Comparison of ENCODE assay signal across 9 cellular contexts in genomic region chr4:75653845-75654503, GRCh38. TPM values are rescaled to one million over a fixed set of nuclear protein-coding genes. Genes with fewer than 3 reads are reported as not detected.
A peak's percentile ranks its signal among the peaks of the same experiment; 100 is the strongest.
DNase-seq lines count a peak whose midpoint lies in the region; ATAC-seq and TF ChIP-seq lines count a peak whose summit lies in the region.
"Had no signal": no experiment of that assay in that cellular context is flagged by ENCODE, and none has a peak within 500 bp of the region (broad histone marks: within the 10 kb centered on the region; RNA-seq: fewer than 3 reads in every experiment).

No MANE protein-coding gene starts in this region.

- no peak overlapping the region for H3K27ac Mint-ChIP-seq in chondrocyte (ENCODE audit: unreplicated experiment)
- H3K27ac Mint-ChIP-seq in naive thymus-derived CD4-positive, alpha-beta T cell, result peak overlapping the region; percentile 5 to 94 (median 86)

- peaks cover 8 to 44% (median 22%) of the 10 kb centered on the region in 3 experiments for H3K36me3 ChIP-seq in naive thymus-derived CD4-positive, alpha-beta T cell (ENCODE audit: control insufficient read depth in 2 of 3, insufficient read depth in 3 of 3, low read length in 3 of 3)

- intact Hi-C loops in naive thymus-derived CD4-positive, alpha-beta T cell (cut with micrococcal nuclease), result loop anchor here in 1 of 2 donors (1.0 to 2.0 kb wide), 3 partner anchors 13 to 194 kb away; partner anchors contain the start of gene USO1

- H3K27ac ChIP-seq in naive thymus-derived CD4-positive, alpha-beta T cell (ENCODE audit: low read depth, low read length), result peak overlapping the region; percentile 82
- no peak overlapping the region for H3K27ac ChIP-seq in caudate nucleus (ENCODE audit: low read depth, low read length)

- H3K4me3 ChIP-seq in naive thymus-derived CD4-positive, alpha-beta T cell (ENCODE audit: low read length), result no peak overlapping the region

- TF ChIP-seq RAD21 in Ishikawa (IDR thresholded peaks at IDR 0.05; ENCODE audit: low read depth), result peak; percentile 42; the same call in 1 of the 2 replicates

- CTCF ChIA-PET in naive thymus-derived CD4-positive, alpha-beta T cell (lab: Charles Lee), result interaction anchor here (0.6 to 3.2 kb wide), 3 partner anchors 55 to 69 kb away, joined by 3 to 16 read pairs (median 3); partner anchors contain the start of gene USO1

- no peaks in the 10 kb centered on the region for H3K9me3 ChIP-seq in naive thymus-derived CD4-positive, alpha-beta T cell (ENCODE audit: control insufficient read depth in 2 of 3, low read length in 3 of 3)

- peak; percentile 38 for DNase-seq in D341Med (ENCODE audit: low spot score)
- DNase-seq in chondrocyte (ENCODE audit: low spot score), result no peak
- DNase-seq in naive thymus-derived CD4-positive, alpha-beta T cell, result no peak
- no peak for DNase-seq in caudate nucleus (lab: John Stamatoyannopoulos, UW)
- no peak for DNase-seq in hippocampal formation (lab: John Stamatoyannopoulos, UW)
- DNase-seq in RKO (ENCODE audit: low spot score), result no peak
- DNase-seq: NCI-H2081 treated with DMSO at 0.1 percent for 48 hours had no signal

- POLR2A ChIA-PET in naive thymus-derived CD4-positive, alpha-beta T cell (lab: Charles Lee), result interaction anchor here (0.9 to 3.4 kb wide), 3 partner anchors 18 to 70 kb away, joined by 3 to 17 read pairs (median 16); partner anchors contain the start of gene USO1

- H3K4me1 ChIP-seq in naive thymus-derived CD4-positive, alpha-beta T cell (ENCODE audit: control insufficient read depth in 2 of 2, insufficient read depth in 2 of 2, low read length in 2 of 2), result peaks cover 19 to 36% of the 10 kb centered on the region in 2 donors

- peak; percentile 77 for TF ChIP-seq CTCF in chondrocyte (IDR thresholded peaks at IDR 0.05)

- ATAC-seq in naive thymus-derived CD4-positive, alpha-beta T cell, result no peak
- ATAC-seq in GM21619 (IDR thresholded peaks at IDR 0.05; ENCODE audit: unreplicated experiment), result no peak

- H3K27me3 ChIP-seq in naive thymus-derived CD4-positive, alpha-beta T cell (ENCODE audit: control insufficient read depth in 2 of 2, insufficient read depth in 2 of 2, low read length in 2 of 2), result no peaks in the 10 kb centered on the region

- H3K4me3 Mint-ChIP-seq in chondrocyte (ENCODE audit: unreplicated experiment), result no peak overlapping the region
- H3K4me3 Mint-ChIP-seq in naive thymus-derived CD4-positive, alpha-beta T cell, result peak overlapping the region in 5 of 10 donors; percentile 31 to 61 (median 49)

- peaks cover 17% of the 10 kb centered on the region for H3K36me3 Mint-ChIP-seq in chondrocyte (ENCODE audit: low read depth)
- peaks cover 3 to 37% (median 16%) of the 10 kb centered on the region in 5 donors for H3K36me3 Mint-ChIP-seq in naive thymus-derived CD4-positive, alpha-beta T cell

- H3K4me1 Mint-ChIP-seq in chondrocyte (ENCODE audit: low read depth), result peaks cover 9% of the 10 kb centered on the region
- H3K4me1 Mint-ChIP-seq in naive thymus-derived CD4-positive, alpha-beta T cell, result peaks cover 16 to 66% (median 51%) of the 10 kb centered on the region in 7 donors

- TF ChIP-seq EP300 in Ishikawa (IDR thresholded peaks at IDR 0.05; ENCODE audit: borderline replicate concordance), result no peak

- no peaks in the 10 kb centered on the region for H3K27me3 Mint-ChIP-seq in chondrocyte (ENCODE audit: low read depth)
- no peaks in the 10 kb centered on the region for H3K27me3 Mint-ChIP-seq in naive thymus-derived CD4-positive, alpha-beta T cell

- no peaks in the 10 kb centered on the region for H3K9me3 Mint-ChIP-seq in chondrocyte (ENCODE audit: low read depth)
- no peaks in the 10 kb centered on the region for H3K9me3 Mint-ChIP-seq in naive thymus-derived CD4-positive, alpha-beta T cell

TF ChIP-seq in Ishikawa, 13 proteins besides CTCF, POLR2A, EP300 and RAD21:
- TF ChIP-seq REST (IDR thresholded peaks at IDR 0.05; ENCODE audit: low read depth) (no peak), YY1 (IDR thresholded peaks at IDR 0.05; ENCODE audit: low read depth) (no peak), TEAD4 (IDR thresholded peaks at IDR 0.05) (peak; percentile 47; the same call in 1 of the 2 replicates), FOXM1 (IDR thresholded peaks at IDR 0.05; ENCODE audit: borderline replicate concordance, low read depth) (no peak)

RNA-seq across cellular contexts. Expression of gene G3BP2, which starts 19.2 kb away (rescaled TPM):
- total RNA-seq in chondrocyte, result 153 to 161 TPM (median 157 TPM) in 3 replicates
- 100 to 1,000 TPM; 161 to 299 (median 167) TPM for total RNA-seq in naive thymus-derived CD4-positive, alpha-beta T cell
- polyA plus RNA-seq in naive thymus-derived CD4-positive, alpha-beta T cell, result 100 to 1,000 TPM; 115 TPM

RNA-seq across cellular contexts. Expression of gene CDKL2, which starts 23.6 kb away (rescaled TPM):
- total RNA-seq in chondrocyte, result 2.1 to 4.2 TPM (median 2.7 TPM) in 3 replicates
- 1 to 10 TPM in 1 of 5 experiments, under 1 TPM in 4; 0.22 to 1.2 (median 0.34) TPM for total RNA-seq in naive thymus-derived CD4-positive, alpha-beta T cell
- under 1 TPM; 0.18 to 0.48 TPM for polyA plus RNA-seq in naive thymus-derived CD4-positive, alpha-beta T cell
